In the genomic region with DNA sequence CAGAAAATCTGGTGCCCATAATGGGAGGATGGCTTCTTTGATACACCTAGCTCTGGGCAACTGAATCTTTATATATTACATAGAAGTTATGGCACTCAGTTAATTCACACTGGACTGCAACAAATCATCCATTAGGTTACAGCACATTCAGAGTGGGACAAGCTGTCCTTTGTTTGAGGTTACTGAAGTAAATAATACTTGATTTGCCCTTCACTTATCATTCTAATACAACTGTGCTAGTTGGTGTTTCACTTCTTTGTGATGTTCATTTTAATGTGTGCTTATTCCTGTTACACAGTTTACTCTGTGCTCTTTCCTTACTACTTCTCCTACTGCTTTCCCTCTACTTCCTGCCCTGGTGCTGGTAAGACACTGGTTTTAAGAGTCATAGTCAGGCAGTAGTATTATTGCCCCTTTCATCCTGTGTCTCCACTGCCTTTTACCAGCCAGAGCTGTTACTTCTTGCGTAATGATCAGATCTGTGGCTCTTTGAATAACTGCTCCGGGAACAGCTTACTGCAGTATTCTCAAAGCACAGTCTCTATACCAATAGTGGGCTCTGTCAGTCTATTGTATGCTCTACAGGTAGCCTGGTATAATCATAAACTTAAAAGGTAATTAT, we compare ENCODE assay signal across 12 cellular contexts. TPM values are rescaled to one million over a fixed set of nuclear protein-coding genes. Genes with fewer than 3 reads are reported as not detected.
A peak's percentile ranks its signal among the peaks of the same experiment; 100 is the strongest.
DNase-seq lines count a peak whose midpoint lies in the region; ATAC-seq and TF ChIP-seq lines count a peak whose summit lies in the region.
"Had no signal": no experiment of that assay in that cellular context is flagged by ENCODE, and none has a peak within 500 bp of the region (broad histone marks: within the 10 kb centered on the region; RNA-seq: fewer than 3 reads in every experiment).

No MANE protein-coding gene starts in this region.

- TF ChIP-seq CTCF in MCF 10A (IDR thresholded peaks at IDR 0.05; ENCODE audit: unreplicated experiment) (no peak), breast epithelium (IDR thresholded peaks at IDR 0.05) (no peak), upper lobe of right lung (IDR thresholded peaks at IDR 0.05) (no peak)
- no peak for TF ChIP-seq CTCF in activated CD8-positive, alpha-beta T cell treated with anti-CD3 and anti-CD28 coated beads for 36 hours (IDR thresholded peaks at IDR 0.05)

- POLR2A ChIA-PET in MCF 10A (lab: Yijun Ruan, JAX) = no interaction called here
- POLR2A ChIA-PET in activated CD4-positive, alpha-beta memory T cell treated with anti-CD3 and anti-CD28 coated beads, Interleukin-2, amount 10 ng/mL, durations not matched to agents 7 days and 5 days (lab: Charles Lee) = no interaction called here
- POLR2A ChIA-PET in activated CD8-positive, alpha-beta T cell treated with anti-CD3 and anti-CD28 coated beads for 36 hours (lab: Charles Lee) = no interaction called here

- intact Hi-C loops in MCF 10A (cut with micrococcal nuclease) = no loop called here
- intact Hi-C loops in breast epithelium (cut with DNase I; ENCODE audit: low total_unique reads) = no loop called here
- intact Hi-C loops in upper lobe of right lung (cut with DNase I) = no loop called here
- intact Hi-C loops in activated CD8-positive, alpha-beta T cell treated with anti-CD3 and anti-CD28 coated beads for 36 hours (cut with micrococcal nuclease) = no loop called here

- H3K9me3 Mint-ChIP-seq in MCF 10A (ENCODE audit: unreplicated experiment) = peaks cover 11% of the 10 kb centered on the region
- peaks cover 2% of the 10 kb centered on the region for H3K9me3 Mint-ChIP-seq in activated CD4-positive, alpha-beta memory T cell treated with anti-CD3 and anti-CD28 coated beads, Interleukin-2, amount 10 ng/mL, durations not matched to agents 7 days and 5 days
- H3K9me3 Mint-ChIP-seq in activated CD8-positive, alpha-beta T cell treated with anti-CD3 and anti-CD28 coated beads for 36 hours = no peaks in the 10 kb centered on the region

- H3K27me3 Mint-ChIP-seq in MCF 10A (ENCODE audit: insufficient read depth, unreplicated experiment) = no peaks in the 10 kb centered on the region
- no peaks in the 10 kb centered on the region for H3K27me3 Mint-ChIP-seq in activated CD4-positive, alpha-beta memory T cell treated with anti-CD3 and anti-CD28 coated beads, Interleukin-2, amount 10 ng/mL, durations not matched to agents 7 days and 5 days
- no peaks in the 10 kb centered on the region for H3K27me3 Mint-ChIP-seq in activated CD8-positive, alpha-beta T cell treated with anti-CD3 and anti-CD28 coated beads for 36 hours
- H3K27me3 Mint-ChIP-seq: activated CD4-positive, alpha-beta T cell treated with anti-CD3 and anti-CD28 coated beads for 36 hours had no signal

- no peak overlapping the region for H3K4me3 Mint-ChIP-seq in MCF 10A (ENCODE audit: unreplicated experiment)
- H3K4me3 Mint-ChIP-seq in activated CD4-positive, alpha-beta memory T cell treated with anti-CD3 and anti-CD28 coated beads, Interleukin-2, amount 10 ng/mL, durations not matched to agents 7 days and 5 days = no peak overlapping the region
- H3K4me3 Mint-ChIP-seq in activated CD8-positive, alpha-beta T cell treated with anti-CD3 and anti-CD28 coated beads for 36 hours = no peak overlapping the region
- H3K4me3 Mint-ChIP-seq: activated CD4-positive, alpha-beta T cell treated with anti-CD3 and anti-CD28 coated beads for 36 hours had no signal

- no peak overlapping the region for H3K27ac Mint-ChIP-seq in MCF 10A (ENCODE audit: low read depth, unreplicated experiment)
- H3K27ac Mint-ChIP-seq in activated CD4-positive, alpha-beta memory T cell treated with anti-CD3 and anti-CD28 coated beads, Interleukin-2, amount 10 ng/mL, durations not matched to agents 7 days and 5 days = no peak overlapping the region
- no peak overlapping the region for H3K27ac Mint-ChIP-seq in activated CD8-positive, alpha-beta T cell treated with anti-CD3 and anti-CD28 coated beads for 36 hours
- H3K27ac Mint-ChIP-seq: activated CD4-positive, alpha-beta T cell treated with anti-CD3 and anti-CD28 coated beads for 36 hours had no signal

- no peak for TF ChIP-seq POLR2A in breast epithelium (IDR thresholded peaks at IDR 0.05)

- CTCF ChIA-PET in MCF 10A (lab: Yijun Ruan, JAX) = interaction anchor here (0.6 to 2.0 kb wide), 2 partner anchors 12 to 286 kb away, joined by 5 read pairs; no protein-coding TSS in a partner anchor
- CTCF ChIA-PET in activated CD4-positive, alpha-beta memory T cell treated with anti-CD3 and anti-CD28 coated beads, Interleukin-2, amount 10 ng/mL, durations not matched to agents 7 days and 5 days (lab: Charles Lee) = interaction anchor here (1.1 kb wide), 1 partner anchor 110 kb away, joined by 5 read pairs; no protein-coding TSS in a partner anchor
- CTCF ChIA-PET in activated CD8-positive, alpha-beta T cell treated with anti-CD3 and anti-CD28 coated beads for 36 hours (lab: Charles Lee) = interaction anchor here (0.9 to 1.3 kb wide), 4 partner anchors 9 to 191 kb away, joined by 3 to 4 read pairs (median 4); no protein-coding TSS in a partner anchor

- H3K36me3 Mint-ChIP-seq in MCF 10A (ENCODE audit: insufficient read depth, unreplicated experiment) = peaks cover 16% of the 10 kb centered on the region
- peaks cover 37% of the 10 kb centered on the region for H3K36me3 Mint-ChIP-seq in activated CD4-positive, alpha-beta memory T cell treated with anti-CD3 and anti-CD28 coated beads, Interleukin-2, amount 10 ng/mL, durations not matched to agents 7 days and 5 days (ENCODE audit: low read depth)
- H3K36me3 Mint-ChIP-seq in activated CD8-positive, alpha-beta T cell treated with anti-CD3 and anti-CD28 coated beads for 36 hours (ENCODE audit: low read depth) = peaks cover 26% of the 10 kb centered on the region

- H3K4me1 ChIP-seq in breast epithelium (no peaks in the 10 kb centered on the region), upper lobe of right lung (no peaks in the 10 kb centered on the region)

- no peaks in the 10 kb centered on the region for H3K9me3 ChIP-seq in breast epithelium
- H3K9me3 ChIP-seq in upper lobe of right lung = no peaks in the 10 kb centered on the region

- H3K27me3 ChIP-seq in breast epithelium = no peaks in the 10 kb centered on the region
- H3K27me3 ChIP-seq in upper lobe of right lung = no peaks in the 10 kb centered on the region

- H3K4me3 ChIP-seq in breast epithelium = no peak overlapping the region
- H3K4me3 ChIP-seq in upper lobe of right lung = no peak overlapping the region

- peak; percentile 25 for ATAC-seq in upper lobe of right lung
- ATAC-seq in activated CD8-positive, alpha-beta T cell treated with anti-CD3 and anti-CD28 coated beads for 36 hours = no peak
- ATAC-seq: activated CD4-positive, alpha-beta T cell treated with anti-CD3 and anti-CD28 coated beads for 36 hours had no signal

- peaks cover 11% of the 10 kb centered on the region for H3K4me1 Mint-ChIP-seq in MCF 10A (ENCODE audit: insufficient read depth, unreplicated experiment)
- no peaks in the 10 kb centered on the region for H3K4me1 Mint-ChIP-seq in activated CD4-positive, alpha-beta memory T cell treated with anti-CD3 and anti-CD28 coated beads, Interleukin-2, amount 10 ng/mL, durations not matched to agents 7 days and 5 days
- H3K4me1 Mint-ChIP-seq in activated CD8-positive, alpha-beta T cell treated with anti-CD3 and anti-CD28 coated beads for 36 hours (ENCODE audit: low read depth) = peaks cover 30% of the 10 kb centered on the region

- H3K27ac ChIP-seq in breast epithelium (no peak overlapping the region), upper lobe of right lung (no peak overlapping the region)

- no TSS peak for BruUV-seq in MCF 10A (replicated peaks; lab: Mats Ljungman, UMichigan)

- DNase-seq in MCF 10A (ENCODE audit: unreplicated experiment) (peak; percentile 34), breast epithelium (ENCODE audit: low spot score in 2 of 2) (no peak), SW480 (ENCODE audit: low spot score) (peak; percentile 4), iPS-NIHi11 (ENCODE audit: low spot score) (peak; percentile 24), upper lobe of right lung (no peak), HCEC 1CT (no peak)
- DNase-seq in activated CD4-positive, alpha-beta memory T cell treated with anti-CD3 and anti-CD28 coated beads, Interleukin-2, amount 10 ng/mL, durations not matched to agents 7 days and 5 days = no peak
- DNase-seq in activated CD8-positive, alpha-beta T cell treated with anti-CD3 and anti-CD28 coated beads for 36 hours = no peak
- DNase-seq: activated CD4-positive, alpha-beta T cell treated with anti-CD3 and anti-CD28 coated beads for 36 hours; activated naive CD4-positive, alpha-beta T cell treated with Interleukin-2 at 50 U/mL for 16 hours; NCI-H1436; RPMI8226 had no signal

- H3K36me3 ChIP-seq in breast epithelium = no peaks in the 10 kb centered on the region
- H3K36me3 ChIP-seq in upper lobe of right lung = no peaks in the 10 kb centered on the region

RNA-seq across cellular contexts. Expression of a gene that starts 36.4 kb away (rescaled TPM):
- total RNA-seq in MCF 10A (2022) (12.4 and 14.6 TPM in 2 replicates), breast epithelium (10 to 100 TPM; 12.8 to 19.3 (median 18.0) TPM), upper lobe of right lung (15.7 TPM)
- total RNA-seq in activated CD4-positive, alpha-beta memory T cell treated with anti-CD3 and anti-CD28 coated beads, Interleukin-2, amount 10 ng/mL, durations not matched to agents 7 days and 5 days = 1 to 10 TPM; 7.8 to 9.7 TPM
- 1 to 10 TPM; 5.3 to 6.3 TPM for total RNA-seq in activated CD8-positive, alpha-beta T cell treated with anti-CD3 and anti-CD28 coated beads for 36 hours

RNA-seq across cellular contexts. Expression of a gene that starts 56.9 kb away (rescaled TPM):
- total RNA-seq in MCF 10A (2022) (37.2 and 49.6 TPM in 2 replicates), breast epithelium (10 to 100 TPM; 32.1 to 43.2 (median 39.4) TPM), upper lobe of right lung (28.0 TPM)
- 10 to 100 TPM; 39.6 to 44.4 TPM for total RNA-seq in activated CD4-positive, alpha-beta memory T cell treated with anti-CD3 and anti-CD28 coated beads, Interleukin-2, amount 10 ng/mL, durations not matched to agents 7 days and 5 days
- 10 to 100 TPM; 39.4 to 40.8 TPM for total RNA-seq in activated CD8-positive, alpha-beta T cell treated with anti-CD3 and anti-CD28 coated beads for 36 hours

Comparison
In these comparisons a context has a peak if more than half of its experiments do, and no peak if none do; other contexts are left out.
1. DNase-seq: peak in MCF 10A (single experiment), SW480 (single experiment) and iPS-NIHi11 (single experiment); none in breast epithelium (0 of 2), upper lobe of right lung (single experiment), HCEC 1CT (single experiment), activated CD4-positive, alpha-beta memory T cell treated with anti-CD3 and anti-CD28 coated beads, Interleukin-2, amount 10 ng/mL, durations not matched to agents 7 days and 5 days (single experiment) and activated CD8-positive, alpha-beta T cell treated with anti-CD3 and anti-CD28 coated beads for 36 hours (single experiment).